Comparison of ENCODE assay signal across 8 cellular contexts in the genomic region with DNA sequence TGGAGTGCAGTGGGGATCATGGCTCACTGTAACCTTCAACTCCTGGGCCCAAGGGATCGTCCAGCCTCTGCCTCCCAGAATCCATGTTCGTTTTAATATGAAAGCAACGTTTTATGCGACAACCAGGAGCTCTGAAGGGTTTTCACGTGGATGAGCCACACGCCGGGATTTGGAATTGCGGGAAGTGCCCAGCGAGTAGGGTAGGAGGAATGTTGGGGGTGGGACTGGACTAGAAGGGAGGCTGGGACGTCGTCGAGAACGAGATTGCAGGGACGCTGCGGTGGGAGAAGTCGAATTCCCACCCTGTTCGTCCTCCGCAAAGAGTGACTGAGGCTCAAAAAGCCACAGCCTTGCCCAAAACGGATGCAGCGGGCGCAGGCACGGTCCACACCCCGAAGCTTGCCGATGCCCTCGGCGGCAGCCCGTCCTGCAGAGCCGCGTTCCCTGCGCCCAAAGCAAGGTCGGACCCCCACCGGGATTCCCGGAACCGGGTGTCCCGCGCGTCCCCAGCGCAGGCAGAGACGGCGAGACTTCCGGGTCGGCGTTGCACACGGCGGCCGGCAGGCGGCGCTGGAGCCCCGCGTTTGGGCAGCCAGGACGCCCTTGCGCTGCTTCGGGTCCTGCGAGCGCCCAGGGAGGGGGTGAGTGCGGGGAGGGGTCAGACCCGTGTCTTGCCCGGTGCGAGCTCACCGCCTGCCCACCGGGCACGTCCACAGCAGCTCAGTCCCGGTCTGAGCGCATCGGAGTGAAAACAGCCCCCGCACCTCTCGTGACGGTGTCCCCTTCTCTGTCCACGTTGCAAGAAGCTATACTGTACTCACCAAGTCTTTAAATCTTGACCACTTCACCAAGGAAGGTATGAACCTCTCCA.
DNase-seq lines count a peak whose midpoint lies in the region; ATAC-seq and TF ChIP-seq lines count a peak whose summit lies in the region.

No MANE protein-coding gene starts in this region.

- H4K20me1 ChIP-seq in SK-N-SH (ENCODE audit: insufficient read depth) = no peaks in the 10 kb centered on the region

- whole genome bisulfite sequencing in SK-N-SH (ENCODE audit: low lambda C conversion rate) = 10% methylated on average over 26 of the region's 69 CpGs
- WGBS in ovary, 3 donors = 1 to 2% (median 2%) methylated on average over 57 to 69 of the region's 69 CpGs
- 2% methylated on average over 24 to 35 of the region's 69 CpGs for WGBS in thyroid gland, 2 donors

- TF ChIP-seq EP300 in SK-N-SH (IDR thresholded peaks at IDR 0.05; ENCODE audit: borderline replicate concordance in 1 of 2, low read depth in 1 of 2, low read length in 1 of 2) (no peak), ovary (IDR thresholded peaks at IDR 0.05) (no peak)

- H3K27me3 ChIP-seq in SK-N-SH (ENCODE audit: insufficient read depth) (no peaks in the 10 kb centered on the region; the same call in 1 of the 2 replicates), ovary (no peaks in the 10 kb centered on the region), thyroid gland (no peaks in the 10 kb centered on the region)

- H3K9me2 ChIP-seq in SK-N-SH = no peaks in the 10 kb centered on the region

- TF ChIP-seq RAD21 in SK-N-SH (IDR thresholded peaks at IDR 0.05; ENCODE audit: low read length) = peak; percentile 84

- H3K4me1 ChIP-seq in SK-N-SH (ENCODE audit: control insufficient read depth in 1 of 2, insufficient read depth in 2 of 2, low read depth in 1 of 2, low read length in 1 of 2) (peaks cover 0 to 4% of the 10 kb centered on the region in 2 experiments; a peak in 1 of 4 replicates), ovary (ENCODE audit: insufficient read depth) (no peaks in the 10 kb centered on the region), thyroid gland (peaks cover 3 to 4% of the 10 kb centered on the region in 2 donors)

- H3K79me2 ChIP-seq in SK-N-SH (ENCODE audit: insufficient read depth) = no peaks in the 10 kb centered on the region

- no peak for TF ChIP-seq POLR2A in ovary (IDR thresholded peaks at IDR 0.05)
- TF ChIP-seq POLR2A in thyroid gland (IDR thresholded peaks at IDR 0.05) = peak in 1 of 2 donors; percentile 28

- intact Hi-C loops in Right ventricle myocardium inferior (cut with DNase I) = loop anchor here (1.0 to 5.0 kb wide), 2 partner anchors 31 to 118 kb away; no protein-coding TSS in a partner anchor
- intact Hi-C loops in ovary (cut with DNase I) = loop anchor here in 3 of 4 donors (2.0 to 10.0 kb wide), 5 partner anchors 123 to 1915 kb away; a partner anchor contains a TSS
- intact Hi-C loops in thyroid gland (cut with DNase I) = loop anchor here (5.0 kb wide), 2 partner anchors 32 to 123 kb away; a partner anchor contains a TSS

- POLR2A ChIA-PET in SK-N-SH (lab: Yijun Ruan, JAX) = interaction anchor here (0.6 to 0.7 kb wide), 2 partner anchors 19 to 32 kb away, joined by 3 to 5 read pairs; no protein-coding TSS in a partner anchor

- CTCF ChIA-PET in SK-N-SH (lab: Yijun Ruan, JAX) = interaction anchor here (0.6 to 16.3 kb wide), 82 partner anchors 10 to 1913 kb away, joined by 3 to 444 read pairs (median 4); a partner anchor contains a TSS

- DNase-seq in EL (peak; percentile 71), Kasumi-1 (lab: John Stamatoyannopoulos, UW) (peak; percentile 35 to 60), SK-N-SH (peak; percentile 92), Right ventricle myocardium inferior (ENCODE audit: missing footprints) (peak; percentile 88), ovary (peak; percentile 63 to 84 (median 73)), thyroid gland (peak; percentile 75)

- no peaks in the 10 kb centered on the region for H3F3A ChIP-seq in SK-N-SH (replicated peaks; ENCODE audit: insufficient read depth)

- H3K9ac ChIP-seq in SK-N-SH = peak overlapping the region; percentile 58

- no peaks in the 10 kb centered on the region for H3K27me3 Mint-ChIP-seq in activated naive CD4-positive, alpha-beta T cell treated with anti-CD3 and anti-CD28 coated beads, Interleukin-2, amount 50 U/mL, for 24 hours

- peak overlapping the region; percentile 93 for H3K4me2 ChIP-seq in SK-N-SH

- peak overlapping the region; percentile 60 to 70 for H3K4me3 ChIP-seq in SK-N-SH (ENCODE audit: low read depth in 2 of 2, low read length in 1 of 2)
- peak overlapping the region; percentile 71 for H3K4me3 ChIP-seq in ovary
- H3K4me3 ChIP-seq in thyroid gland (replicated peaks in 1 of 3) = peak overlapping the region; percentile 13 to 49 (median 34)

- H3K36me3 Mint-ChIP-seq in activated naive CD4-positive, alpha-beta T cell treated with anti-CD3 and anti-CD28 coated beads, Interleukin-2, amount 50 U/mL, for 24 hours = no peaks in the 10 kb centered on the region

- peak overlapping the region; percentile 91 for H2AFZ ChIP-seq in SK-N-SH (ENCODE audit: low read depth)

- no peaks in the 10 kb centered on the region for H3K9me3 ChIP-seq in SK-N-SH
- no peaks in the 10 kb centered on the region for H3K9me3 ChIP-seq in ovary
- no peaks in the 10 kb centered on the region for H3K9me3 ChIP-seq in thyroid gland

- H3K36me3 ChIP-seq in SK-N-SH (replicated peaks in 1 of 2; ENCODE audit: control insufficient read depth in 1 of 2, insufficient read depth in 2 of 2, low read length in 1 of 2) (no peaks in the 10 kb centered on the region), ovary (no peaks in the 10 kb centered on the region), thyroid gland (no peaks in the 10 kb centered on the region)

- no peaks in the 10 kb centered on the region for H3K9me3 Mint-ChIP-seq in activated naive CD4-positive, alpha-beta T cell treated with anti-CD3 and anti-CD28 coated beads, Interleukin-2, amount 50 U/mL, for 24 hours

- H3K4me1 Mint-ChIP-seq in activated naive CD4-positive, alpha-beta T cell treated with anti-CD3 and anti-CD28 coated beads, Interleukin-2, amount 50 U/mL, for 24 hours = peaks cover 3% of the 10 kb centered on the region

- H3K4me3 Mint-ChIP-seq in activated naive CD4-positive, alpha-beta T cell treated with anti-CD3 and anti-CD28 coated beads, Interleukin-2, amount 50 U/mL, for 24 hours = peak overlapping the region; percentile 86

- peak; percentile 77 for ATAC-seq in GM21619 (IDR thresholded peaks at IDR 0.05; ENCODE audit: unreplicated experiment)
- peak; percentile 85 for ATAC-seq in Right ventricle myocardium inferior

- H3K27ac Mint-ChIP-seq in activated naive CD4-positive, alpha-beta T cell treated with anti-CD3 and anti-CD28 coated beads, Interleukin-2, amount 50 U/mL, for 24 hours = peak overlapping the region; percentile 55

- H3K27ac ChIP-seq in SK-N-SH (ENCODE audit: low read depth in 2 of 2, low read length in 1 of 2) = peak overlapping the region in 1 of 2 experiments; percentile 53; a peak in 1 of 4 replicates
- no peak overlapping the region for H3K27ac ChIP-seq in ovary
- H3K27ac ChIP-seq in thyroid gland = peak overlapping the region in 2 of 3 donors; percentile 47 to 50

- TF ChIP-seq CTCF in SK-N-SH (IDR thresholded peaks at IDR 0.05) = peak; percentile 87
- peak; percentile 86 to 92 (median 90) for TF ChIP-seq CTCF in ovary (IDR thresholded peaks at IDR 0.05)
- TF ChIP-seq CTCF in thyroid gland (IDR thresholded peaks at IDR 0.05) = peak; percentile 69 to 99 (median 95)

TF ChIP-seq in SK-N-SH, 30 proteins besides CTCF, POLR2A, EP300 and RAD21 (continues in another document):
- TF ChIP-seq NRF1 (IDR thresholded peaks at IDR 0.05; ENCODE audit: low read depth, low read length) (peak; percentile 30; the same call in 1 of the 2 replicates), YY1 (IDR thresholded peaks at IDR 0.05; ENCODE audit: low read depth) (no peak), TEAD4 (IDR thresholded peaks at IDR 0.05; ENCODE audit: borderline replicate concordance, insufficient read depth) (no peak), FOXJ3 (CRISPR knock-in tag; IDR thresholded peaks at IDR 0.05) (no peak), POLR2AphosphoS5 (IDR thresholded peaks at IDR 0.05; ENCODE audit: low read depth, low read length) (peak; percentile 52), SMC3 (IDR thresholded peaks at IDR 0.05; ENCODE audit: low read depth, low read length) (peak; percentile 58), CHD2 (IDR thresholded peaks at IDR 0.05; ENCODE audit: low read length, partially characterized antibody) (peak; percentile 28), SIN3A (IDR thresholded peaks at IDR 0.05; ENCODE audit: borderline replicate concordance, low read depth, low read length) (0 out of 2 replicates have a peak, but pooled peaks have one; percentile 34), RXRA (IDR thresholded peaks at IDR 0.05; ENCODE audit: borderline replicate concordance, low read depth) (no peak), TAF1 (IDR thresholded peaks at IDR 0.05; ENCODE audit: borderline replicate concordance, low read depth, low read length) (0 out of 2 replicates have a peak, but pooled peaks have one; percentile 27), ELF1 (IDR thresholded peaks at IDR 0.05) (peak; percentile 98), RCOR1 (IDR thresholded peaks at IDR 0.05; ENCODE audit: low read length) (peak; percentile 39; the same call in 1 of the 2 replicates), FOXM1 (IDR thresholded peaks at IDR 0.05; ENCODE audit: low read depth) (no peak), TCF12 (IDR thresholded peaks at IDR 0.05) (no peak), MEF2A (IDR thresholded peaks at IDR 0.05; ENCODE audit: borderline replicate concordance, low read depth) (no peak), GABPA (IDR thresholded peaks at IDR 0.05; ENCODE audit: low read depth) (peak; percentile 69)
- TF ChIP-seq, protein P1, sequence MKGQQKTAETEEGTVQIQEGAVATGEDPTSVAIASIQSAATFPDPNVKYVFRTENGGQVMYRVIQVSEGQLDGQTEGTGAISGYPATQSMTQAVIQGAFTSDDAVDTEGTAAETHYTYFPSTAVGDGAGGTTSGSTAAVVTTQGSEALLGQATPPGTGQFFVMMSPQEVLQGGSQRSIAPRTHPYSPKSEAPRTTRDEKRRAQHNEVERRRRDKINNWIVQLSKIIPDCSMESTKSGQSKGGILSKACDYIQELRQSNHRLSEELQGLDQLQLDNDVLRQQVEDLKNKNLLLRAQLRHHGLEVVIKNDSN (IDR thresholded peaks at IDR 0.05; ENCODE audit: borderline replicate concordance, low read depth) = no peak
- TF ChIP-seq, protein P2, sequence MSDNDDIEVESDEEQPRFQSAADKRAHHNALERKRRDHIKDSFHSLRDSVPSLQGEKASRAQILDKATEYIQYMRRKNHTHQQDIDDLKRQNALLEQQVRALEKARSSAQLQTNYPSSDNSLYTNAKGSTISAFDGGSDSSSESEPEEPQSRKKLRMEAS (IDR thresholded peaks at IDR 0.05; ENCODE audit: low read depth) = no peak; the same call in 1 of the 2 replicates
- TF ChIP-seq, protein P3, sequence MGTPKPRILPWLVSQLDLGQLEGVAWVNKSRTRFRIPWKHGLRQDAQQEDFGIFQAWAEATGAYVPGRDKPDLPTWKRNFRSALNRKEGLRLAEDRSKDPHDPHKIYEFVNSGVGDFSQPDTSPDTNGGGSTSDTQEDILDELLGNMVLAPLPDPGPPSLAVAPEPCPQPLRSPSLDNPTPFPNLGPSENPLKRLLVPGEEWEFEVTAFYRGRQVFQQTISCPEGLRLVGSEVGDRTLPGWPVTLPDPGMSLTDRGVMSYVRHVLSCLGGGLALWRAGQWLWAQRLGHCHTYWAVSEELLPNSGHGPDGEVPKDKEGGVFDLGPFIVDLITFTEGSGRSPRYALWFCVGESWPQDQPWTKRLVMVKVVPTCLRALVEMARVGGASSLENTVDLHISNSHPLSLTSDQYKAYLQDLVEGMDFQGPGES (IDR thresholded peaks at IDR 0.05; ENCODE audit: low read depth, low read length) = no peak

Comparison
In these comparisons a context has a peak if more than half of its experiments do, and no peak if none do; other contexts are left out.
1. H3K27ac ChIP-seq: peak in thyroid gland (2 of 3); none in ovary (0 of 2).
2. Peak in every context shown above with its lines, with median percentiles within 50 percentile points of each other: DNase-seq, H3K4me3 ChIP-seq and CTCF ChIP-seq.